In genomic region chr11:96326954-96327353, GRCh38 we compare ENCODE assay signal across 29 cellular contexts. TPM values are rescaled to one million over a fixed set of nuclear protein-coding genes. Genes with fewer than 3 reads are reported as not detected.
DNase-seq lines count a peak whose midpoint lies in the region; ATAC-seq and TF ChIP-seq lines count a peak whose summit lies in the region.
"Had no signal": no experiment of that assay in that cellular context is flagged by ENCODE, and none has a peak within 500 bp of the region (broad histone marks: within the 10 kb centered on the region; RNA-seq: fewer than 3 reads in every experiment).

No MANE protein-coding gene starts in this region.

- TF ChIP-seq CTCF in Panc1 (IDR thresholded peaks at IDR 0.05) (no peak), smooth muscle cell (IDR thresholded peaks at IDR 0.05; ENCODE audit: borderline replicate concordance, insufficient read depth, poor library complexity, severe bottlenecking) (no peak)

- H3K4me1 ChIP-seq in Panc1 (ENCODE audit: control insufficient read depth, insufficient read depth, low read length), result peaks cover 26% of the 10 kb centered on the region
- H3K4me1 ChIP-seq in smooth muscle cell (ENCODE audit: low read depth), result peaks cover 47% of the 10 kb centered on the region
- H3K4me1 ChIP-seq: colonic mucosa, prostate gland had no signal

- H3K4me1 Mint-ChIP-seq in stimulated activated effector memory CD8-positive, alpha-beta T cell treated with anti-CD3 and anti-CD28 coated beads, Interleukin-12 subunit alpha, Interleukin-12 subunit beta, amount 100 ng/mL, for 72 hours, result peaks cover 31% of the 10 kb centered on the region

- no peak overlapping the region for H3K9ac ChIP-seq in smooth muscle cell (ENCODE audit: low read depth)

- H3K9me3 ChIP-seq in Panc1 (ENCODE audit: control insufficient read depth, insufficient read depth, low read depth, low read length), result no peaks in the 10 kb centered on the region
- H3K9me3 ChIP-seq in smooth muscle cell (replicated peaks; ENCODE audit: low read depth), result no peaks in the 10 kb centered on the region
- H3K9me3 ChIP-seq: colonic mucosa, neutrophil, prostate gland, testis had no signal

- peaks cover 44% of the 10 kb centered on the region for H3F3A ChIP-seq in smooth muscle cell (ENCODE audit: low read depth)

- DNase-seq in Panc1 (ENCODE audit: low read depth, low spot score) (no peak), left kidney (ENCODE audit: low read depth, low spot score) (peak; percentile 90), smooth muscle cell (lab: John Stamatoyannopoulos, UW; ENCODE audit: unreplicated experiment) (no peak), KG1 (lab: John Stamatoyannopoulos, UW) (no peak), NCI-H748 (lab: John Stamatoyannopoulos, UW; ENCODE audit: unreplicated experiment) (no peak)
- no peak for DNase-seq in stimulated activated effector memory CD8-positive, alpha-beta T cell treated with anti-CD3 and anti-CD28 coated beads, Interleukin-12 subunit alpha, Interleukin-12 subunit beta, amount 100 ng/mL, for 72 hours (ENCODE audit: low spot score in 2 of 2)
- DNase-seq: activated CD4-positive, alpha-beta T cell treated with anti-CD3 and anti-CD28 coated beads for 36 hours; activated CD8-positive, alpha-beta T cell treated with anti-CD3 and anti-CD28 coated beads, Interleukin-2, amount 10 ng/mL, durations not matched to agents 7 days and 5 days; activated gamma-delta T cell treated with Interleukin-2 at 50 U/mL for 16 hours; activated T-cell treated with anti-CD3 and anti-CD28 coated beads for 4 hours; C1 segment of cervical spinal cord; colonic mucosa; effector memory CD8-positive, alpha-beta T cell; head of caudate nucleus; NCI-H1048; NCI-H187 treated with DMSO at 0.1 percent for 48 hours; NCI-H345; NCI-H82; stimulated activated CD4-positive, alpha-beta T cell treated with anti-CD3 and anti-CD28 coated beads, Interleukin-15, amount 100 ng/mL, for 24 hours; stimulated activated naive CD4-positive, alpha-beta T cell treated with Interleukin-2 at 50 U/mL for 16 hours; testis had no signal

- WGBS in smooth muscle cell (ENCODE audit: low lambda C conversion rate), result 75% methylated on average over 8 of the region's 8 CpGs

- H3K36me3 ChIP-seq in Panc1 (ENCODE audit: control insufficient read depth, insufficient read depth, low read length), result no peaks in the 10 kb centered on the region
- no peaks in the 10 kb centered on the region for H3K36me3 ChIP-seq in smooth muscle cell (ENCODE audit: low read depth)
- H3K36me3 ChIP-seq: colonic mucosa, neutrophil, prostate gland had no signal

- H3K9me3 Mint-ChIP-seq in stimulated activated effector memory CD8-positive, alpha-beta T cell treated with anti-CD3 and anti-CD28 coated beads, Interleukin-12 subunit alpha, Interleukin-12 subunit beta, amount 100 ng/mL, for 72 hours, result no peaks in the 10 kb centered on the region
- H3K9me3 Mint-ChIP-seq: effector memory CD8-positive, alpha-beta T cell had no signal

- no peaks in the 10 kb centered on the region for H4K20me1 ChIP-seq in smooth muscle cell (ENCODE audit: low read depth)

- POLR2A ChIA-PET in Panc1 (lab: Charles Lee), result interaction anchor here (0.7 kb wide), 1 partner anchor 92 kb away, joined by 3 read pairs; no protein-coding TSS in a partner anchor

- no peaks in the 10 kb centered on the region for H3K27me3 ChIP-seq in Panc1 (ENCODE audit: control insufficient read depth, insufficient read depth, low read length)
- no peaks in the 10 kb centered on the region for H3K27me3 ChIP-seq in smooth muscle cell (ENCODE audit: low read depth)
- H3K27me3 ChIP-seq: colonic mucosa, neutrophil, testis had no signal

- peak; percentile 61; the same call in 1 of the 2 replicates for TF ChIP-seq EP300 in Ishikawa (IDR thresholded peaks at IDR 0.05; ENCODE audit: borderline replicate concordance)

- no peak overlapping the region for H3K27ac Mint-ChIP-seq in stimulated activated effector memory CD8-positive, alpha-beta T cell treated with anti-CD3 and anti-CD28 coated beads, Interleukin-12 subunit alpha, Interleukin-12 subunit beta, amount 100 ng/mL, for 72 hours
- H3K27ac Mint-ChIP-seq: activated CD4-positive, alpha-beta T cell treated with anti-CD3 and anti-CD28 coated beads for 36 hours; activated CD8-positive, alpha-beta T cell treated with anti-CD3 and anti-CD28 coated beads, Interleukin-2, amount 10 ng/mL, durations not matched to agents 7 days and 5 days; effector memory CD8-positive, alpha-beta T cell had no signal

- CTCF ChIA-PET in Panc1 (lab: Charles Lee), result no interaction called here

- no peak overlapping the region for H3K4me2 ChIP-seq in smooth muscle cell

- no peak overlapping the region for H2AFZ ChIP-seq in smooth muscle cell (ENCODE audit: low read depth)

- H3K27ac ChIP-seq in Panc1 (ENCODE audit: low read length) (0 out of 2 replicates have a peak overlapping the region, but pooled peaks have one; percentile 7), smooth muscle cell (ENCODE audit: low read depth) (peak overlapping the region; percentile 96)
- H3K27ac ChIP-seq: colonic mucosa, HL-60, neutrophil, prostate gland, testis had no signal

- BruUV-seq in Panc1 (replicated peaks; lab: Mats Ljungman, UMichigan), result no TSS peak

- TF ChIP-seq RAD21 in Ishikawa (IDR thresholded peaks at IDR 0.05; ENCODE audit: low read depth), result no peak; the same call in 1 of the 2 replicates

- intact Hi-C loops in Panc1 (cut with micrococcal nuclease; ENCODE audit: unreplicated experiment), result no loop called here

- no peak overlapping the region for H3K4me3 Mint-ChIP-seq in stimulated activated effector memory CD8-positive, alpha-beta T cell treated with anti-CD3 and anti-CD28 coated beads, Interleukin-12 subunit alpha, Interleukin-12 subunit beta, amount 100 ng/mL, for 72 hours
- H3K4me3 Mint-ChIP-seq: activated CD4-positive, alpha-beta T cell treated with anti-CD3 and anti-CD28 coated beads for 36 hours; activated CD8-positive, alpha-beta T cell treated with anti-CD3 and anti-CD28 coated beads, Interleukin-2, amount 10 ng/mL, durations not matched to agents 7 days and 5 days; effector memory CD8-positive, alpha-beta T cell had no signal

- H3K4me3 ChIP-seq in Panc1 (ENCODE audit: low read depth in 2 of 2, low read length in 2 of 2) (no peak overlapping the region), smooth muscle cell (no peak overlapping the region)
- H3K4me3 ChIP-seq: colonic mucosa, GM12878, lung, prostate gland, testis had no signal

- ATAC-seq in Panc1 (no peak), GM19324 (IDR thresholded peaks at IDR 0.05; ENCODE audit: low FRiP score, unreplicated experiment) (no peak)
- no peak for ATAC-seq in stimulated activated effector memory CD8-positive, alpha-beta T cell treated with anti-CD3 and anti-CD28 coated beads, Interleukin-12 subunit alpha, Interleukin-12 subunit beta, amount 100 ng/mL, for 72 hours
- ATAC-seq: activated CD4-positive, alpha-beta T cell treated with anti-CD3 and anti-CD28 coated beads for 36 hours; activated CD8-positive, alpha-beta T cell treated with anti-CD3 and anti-CD28 coated beads, Interleukin-2, amount 10 ng/mL, durations not matched to agents 7 days and 5 days; effector memory CD8-positive, alpha-beta T cell; GM12878; SK-N-SH treated with all-trans-retinoic acid at 6 μM for 48 hours had no signal

- H3K79me2 ChIP-seq in smooth muscle cell (ENCODE audit: low read depth), result peaks cover 93% of the 10 kb centered on the region

- H3K36me3 Mint-ChIP-seq in stimulated activated effector memory CD8-positive, alpha-beta T cell treated with anti-CD3 and anti-CD28 coated beads, Interleukin-12 subunit alpha, Interleukin-12 subunit beta, amount 100 ng/mL, for 72 hours, result peaks cover 17% of the 10 kb centered on the region

- in situ Hi-C loops in Panc1 (cut with HindIII; ENCODE audit: low pct_unique_long_range_greater_than_20kb, low sequenced_read_pairs), result no loop called here

TF ChIP-seq in Ishikawa, 13 proteins besides CTCF, POLR2A, EP300 and RAD21 (continues in another document):
- 0 out of 2 replicates have a peak, but pooled peaks have one; percentile 46 for TF ChIP-seq YY1 (IDR thresholded peaks at IDR 0.05; ENCODE audit: low read depth)
- peak; percentile 59 for TF ChIP-seq TEAD4 (IDR thresholded peaks at IDR 0.05)
- TF ChIP-seq TCF12 (IDR thresholded peaks at IDR 0.05; ENCODE audit: low read depth), result peak; percentile 59
- TF ChIP-seq CREB1 (IDR thresholded peaks at IDR 0.05; ENCODE audit: low read depth), result no peak
- TF ChIP-seq MAX (IDR thresholded peaks at IDR 0.05), result peak; percentile 25; the same call in 1 of the 2 replicates
- TF ChIP-seq ZBTB7A (IDR thresholded peaks at IDR 0.05; ENCODE audit: low read depth), result no peak
- TF ChIP-seq CEBPB (IDR thresholded peaks at IDR 0.05), result 0 out of 2 replicates have a peak, but pooled peaks have one; percentile 23
- no peak for TF ChIP-seq TAF1 (IDR thresholded peaks at IDR 0.05; ENCODE audit: low read depth)
- TF ChIP-seq USF1 (IDR thresholded peaks at IDR 0.05), result 0 out of 2 replicates have a peak, but pooled peaks have one; percentile 9
- no peak for TF ChIP-seq EGR1 (IDR thresholded peaks at IDR 0.05)

RNA-seq across cellular contexts. Expression of gene MAML2, which starts 16.0 kb away (rescaled TPM):
- total RNA-seq in Panc1 (2021; ENCODE audit: unreplicated experiment), result 2.9 TPM
- polyA plus RNA-seq in Panc1 (2012; ENCODE audit: insufficient read length), result 1.9 TPM
- total RNA-seq in smooth muscle cell, result 45.0 and 52.4 TPM in 2 replicates
- 8.7 and 10.1 TPM in 2 replicates for polyA plus RNA-seq in smooth muscle cell

Comparison
In these comparisons a context has a peak if more than half of its experiments do, and no peak if none do; other contexts are left out.
1. RNA of gene MAML2, which starts 16.0 kb away (total RNA-seq): 45.0 to 52.4 TPM in smooth muscle cell; 2.9 TPM in Panc1 (single experiment); every median in the first group is over 10 times any median in the second.